1 cellular context compared by ENCODE assay signal in genomic region chr1:145858238-145858936, GRCh38.
TF ChIP-seq lines count a peak whose summit lies in the region.

No MANE protein-coding gene starts in this region.

TF ChIP-seq in IMR-90, 13 proteins besides CTCF, POLR2A, EP300 and RAD21 (continued from another document):
- TF ChIP-seq MAFK (IDR thresholded peaks at IDR 0.05; ENCODE audit: low read depth, low read length) (no peak), CEBPB (IDR thresholded peaks at IDR 0.05; ENCODE audit: low read depth, low read length) (no peak), CHD1 (IDR thresholded peaks at IDR 0.05; ENCODE audit: low read depth, low read length) (no peak), SMC3 (IDR thresholded peaks at IDR 0.05; ENCODE audit: low read depth, low read length) (no peak), NFE2L2 (IDR thresholded peaks at IDR 0.05; ENCODE audit: low read depth, low read length) (no peak), BHLHE40 (IDR thresholded peaks at IDR 0.05; ENCODE audit: low read depth, low read length) (no peak), RFX5 (IDR thresholded peaks at IDR 0.05; ENCODE audit: low read depth, low read length) (no peak), RCOR1 (IDR thresholded peaks at IDR 0.05; ENCODE audit: insufficient replicate concordance, low read length) (no peak)
- TF ChIP-seq, protein P1, sequence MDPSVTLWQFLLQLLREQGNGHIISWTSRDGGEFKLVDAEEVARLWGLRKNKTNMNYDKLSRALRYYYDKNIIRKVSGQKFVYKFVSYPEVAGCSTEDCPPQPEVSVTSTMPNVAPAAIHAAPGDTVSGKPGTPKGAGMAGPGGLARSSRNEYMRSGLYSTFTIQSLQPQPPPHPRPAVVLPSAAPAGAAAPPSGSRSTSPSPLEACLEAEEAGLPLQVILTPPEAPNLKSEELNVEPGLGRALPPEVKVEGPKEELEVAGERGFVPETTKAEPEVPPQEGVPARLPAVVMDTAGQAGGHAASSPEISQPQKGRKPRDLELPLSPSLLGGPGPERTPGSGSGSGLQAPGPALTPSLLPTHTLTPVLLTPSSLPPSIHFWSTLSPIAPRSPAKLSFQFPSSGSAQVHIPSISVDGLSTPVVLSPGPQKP (IDR thresholded peaks at IDR 0.05; ENCODE audit: borderline replicate concordance, low read depth, low read length), result no peak
